ENCODE assay signal across 8 cellular contexts in the genomic region with DNA sequence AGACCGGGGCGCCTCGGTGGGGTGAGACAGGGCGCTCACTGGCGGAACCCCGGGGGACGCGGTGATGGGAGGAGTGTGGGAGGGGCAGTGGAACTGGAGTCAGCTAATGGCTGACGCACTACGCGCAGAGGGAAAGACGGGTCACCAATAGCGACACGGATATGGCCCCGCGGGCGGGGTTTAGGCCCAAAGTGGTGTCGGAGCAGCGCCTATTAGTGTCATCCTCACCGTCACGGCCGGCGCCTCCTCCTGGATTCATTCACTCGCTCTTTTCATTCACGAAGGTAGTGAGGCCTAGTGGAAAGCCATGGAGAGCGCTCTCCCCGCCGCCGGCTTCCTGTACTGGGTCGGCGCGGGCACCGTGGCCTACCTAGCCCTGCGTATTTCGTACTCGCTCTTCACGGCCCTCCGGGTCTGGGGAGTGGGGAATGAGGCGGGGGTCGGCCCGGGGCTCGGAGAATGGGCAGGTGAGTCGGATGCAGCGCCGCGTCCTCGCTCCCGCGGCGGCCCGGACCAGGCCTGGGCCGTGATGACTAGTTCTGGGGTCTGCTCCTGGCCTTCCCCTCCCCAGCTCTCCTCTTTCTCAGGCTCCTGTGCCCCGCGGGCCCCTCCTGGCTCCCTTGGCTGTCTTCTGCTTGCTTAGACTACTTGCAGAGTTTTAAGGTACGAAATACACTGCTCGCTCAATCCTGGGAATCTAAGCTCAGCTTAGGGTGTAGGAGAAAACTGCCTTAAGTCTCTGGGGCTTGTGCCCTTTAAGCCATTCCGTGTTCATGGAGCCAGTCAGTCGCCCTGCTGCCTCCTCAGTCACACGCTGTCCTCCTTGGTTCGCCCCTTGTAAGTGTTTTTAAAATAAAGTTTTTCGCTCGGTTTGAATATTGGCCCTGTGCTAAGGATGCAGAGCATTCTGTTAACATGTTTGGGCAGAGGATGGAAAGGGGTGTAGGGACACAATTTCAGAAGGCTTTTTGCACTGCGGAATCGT. TPM values are rescaled to one million over a fixed set of nuclear protein-coding genes. Genes with fewer than 3 reads are reported as not detected.
DNase-seq lines count a peak whose midpoint lies in the region; ATAC-seq lines count a peak whose summit lies in the region.

A gene (plus strand): TSS at position 218 of the 985 bp plus-strand sequence. CDS start 90 bp downstream, at position 308.

- peak; percentile 96 for ATAC-seq in GM18508 (IDR thresholded peaks at IDR 0.05; ENCODE audit: insufficient read depth, unreplicated experiment)
- ATAC-seq in HG03025 (IDR thresholded peaks at IDR 0.05; ENCODE audit: low FRiP score, unreplicated experiment): peak; percentile 99
- peak; percentile 100 for ATAC-seq in aorta (ENCODE audit: low FRiP score)

- H3K4me3 ChIP-seq in rectal smooth muscle tissue (ENCODE audit: low read length) (peak within 1 kb of the TSS; percentile 78), aorta (ENCODE audit: low read length in 2 of 2) (peak within 1 kb of the TSS; percentile 40 to 92)

- no peaks in the 10 kb centered on the region for H3K9me3 ChIP-seq in aorta (ENCODE audit: control insufficient read depth, low read length)

- DNase-seq in NCI-H2081 (lab: John Stamatoyannopoulos, UW): peak; percentile 100
- DNase-seq in T1000 (lab: John Stamatoyannopoulos, UW): peak; percentile 98
- peak; percentile 99 for DNase-seq in astrocyte of the hippocampus (ENCODE audit: low read depth, low spot score)
- DNase-seq in hepatic stellate cell (ENCODE audit: low spot score): peak; percentile 97
- DNase-seq in aorta: peak; percentile 100

- H3K27ac ChIP-seq in rectal smooth muscle tissue (ENCODE audit: low read depth, low read length) (peak within 1 kb of the TSS; percentile 81), aorta (ENCODE audit: low read depth in 1 of 2, low read length in 2 of 2) (peak within 1 kb of the TSS; percentile 63 to 71)

- H3K36me3 ChIP-seq in rectal smooth muscle tissue (ENCODE audit: control insufficient read depth, insufficient read depth, low read length) (no peaks in the 10 kb centered on the region), aorta (ENCODE audit: control insufficient read depth in 1 of 2, insufficient read depth in 2 of 2, low read length in 1 of 2) (no peaks in the 10 kb centered on the region)

- 0 to 1% methylated on average over 64 of the region's 64 CpGs for WGBS in aorta, 2 donors

- intact Hi-C loops in aorta (cut with DNase I): loop anchor here (2.0 to 5.0 kb wide), 3 partner anchors 34 to 56 kb away; no protein-coding TSS in a partner anchor

- peak within 1 kb of the TSS; percentile 59 for H3K9ac ChIP-seq in rectal smooth muscle tissue (ENCODE audit: low read length)

- H3K4me1 ChIP-seq in rectal smooth muscle tissue (ENCODE audit: control insufficient read depth, insufficient read depth, low read length) (peaks cover 6% of the 10 kb centered on the region), aorta (ENCODE audit: control insufficient read depth in 1 of 2, insufficient read depth in 2 of 2, low read length in 2 of 2) (peaks cover 0 to 1% of the 10 kb centered on the region in 2 donors)

- H3K27me3 ChIP-seq in rectal smooth muscle tissue (ENCODE audit: control insufficient read depth, insufficient read depth, low read length): no peaks in the 10 kb centered on the region
- no peaks in the 10 kb centered on the region for H3K27me3 ChIP-seq in aorta (ENCODE audit: control insufficient read depth in 1 of 2, insufficient read depth in 2 of 2, low read length in 1 of 2)

RNA-seq across cellular contexts. Expression of the gene that starts here (rescaled TPM):
- 100 to 1,000 TPM; 106 to 108 TPM for total RNA-seq in aorta
- polyA plus RNA-seq in aorta: 10 to 100 TPM; 62.2 to 68.5 TPM

Comparison
In these comparisons a context has a peak if more than half of its experiments do, and no peak if none do; other contexts are left out.
1. Peak in every context shown above with its lines: DNase-seq, ATAC-seq, H3K4me3 ChIP-seq and H3K27ac ChIP-seq.